Comparison of ENCODE assay signal across 25 cellular contexts in the genomic region with DNA sequence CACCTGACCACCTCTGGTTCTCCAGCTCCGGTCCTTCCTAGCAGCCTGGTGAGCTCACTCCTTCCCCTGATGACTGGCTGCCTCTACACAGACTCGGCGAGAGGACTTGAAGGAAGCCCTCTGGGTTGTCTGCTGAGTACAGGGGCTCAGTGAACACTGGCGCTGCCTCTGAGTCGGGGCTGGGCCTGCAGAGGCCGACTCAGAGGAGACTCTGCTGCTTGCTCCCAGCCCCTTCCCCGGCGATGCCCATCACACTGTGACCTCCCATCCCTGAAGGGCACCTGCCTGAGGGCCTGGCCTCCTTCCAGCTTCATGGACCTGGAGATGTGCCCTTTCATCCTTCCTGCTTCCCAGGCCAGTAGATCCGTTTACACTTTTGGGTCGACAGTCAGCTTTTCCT. TPM values are rescaled to one million over a fixed set of nuclear protein-coding genes. Genes with fewer than 3 reads are reported as not detected.
DNase-seq lines count a peak whose midpoint lies in the region; ATAC-seq, FAIRE-seq and TF ChIP-seq lines count a peak whose summit lies in the region.
"Had no signal": no experiment of that assay in that cellular context is flagged by ENCODE, and none has a peak within 500 bp of the region (broad histone marks: within the 10 kb centered on the region; RNA-seq: fewer than 3 reads in every experiment).

No MANE protein-coding gene starts in this region.

- H3K79me1 ChIP-seq in mesenchymal stem cell (replicated peaks; ENCODE audit: low read length, poor library complexity, severe bottlenecking): no peaks in the 10 kb centered on the region

- no peak overlapping the region for H3K4me2 ChIP-seq in mesenchymal stem cell (ENCODE audit: low read length, poor library complexity, severe bottlenecking)

- H3K4me1 ChIP-seq in mesenchymal stem cell (ENCODE audit: control insufficient read depth, insufficient read depth, low read depth, low read length): peaks cover 50% of the 10 kb centered on the region
- H3K4me1 ChIP-seq: ascending aorta had no signal

- WGBS in mesenchymal stem cell: 79% methylated on average over 10 of the region's 10 CpGs

- no peak overlapping the region for H3K18ac ChIP-seq in mesenchymal stem cell (ENCODE audit: low read depth in 1 of 2, low read length in 2 of 2)

- peak overlapping the region; percentile 1 for H2AK5ac ChIP-seq in mesenchymal stem cell (ENCODE audit: low read length, severe bottlenecking)

- ATAC-seq in WTC11 (no peak), HG02840 (IDR thresholded peaks at IDR 0.05; ENCODE audit: low FRiP score, unreplicated experiment) (no peak)

- TF ChIP-seq EP300 in Ishikawa (IDR thresholded peaks at IDR 0.05; ENCODE audit: borderline replicate concordance): no peak

- no peak overlapping the region for H2AFZ ChIP-seq in mesenchymal stem cell (ENCODE audit: low read depth, low read length)
- H2AFZ ChIP-seq: GM23248 had no signal

- no peak overlapping the region for H2BK15ac ChIP-seq in mesenchymal stem cell (ENCODE audit: low read depth, poor library complexity, severe bottlenecking)

- peaks cover 7% of the 10 kb centered on the region for H3K4me1 Mint-ChIP-seq in WTC11
- H3K4me1 Mint-ChIP-seq: activated B cell treated with CpG ODN at 0.5 μM for 24 hours had no signal

- no peak for FAIRE-seq in HTR-8/SVneo (lab: Jason Lieb, UNC)
- FAIRE-seq: G401.6, pancreas had no signal

- H3K4me3 ChIP-seq in mesenchymal stem cell (ENCODE audit: insufficient read depth in 1 of 2, low read depth in 1 of 2, low read length in 2 of 2): no peak overlapping the region
- H3K4me3 ChIP-seq: ascending aorta, GM23248, heart right ventricle, pancreas, stomach had no signal

- H3K36me3 Mint-ChIP-seq in WTC11: no peaks in the 10 kb centered on the region
- H3K36me3 Mint-ChIP-seq: activated naive CD8-positive, alpha-beta T cell; CD4-positive, alpha-beta memory T cell; type B pancreatic cell had no signal

- no peaks in the 10 kb centered on the region for H3K9me3 ChIP-seq in mesenchymal stem cell (ENCODE audit: control insufficient read depth, low read length)
- H3K9me3 ChIP-seq: ascending aorta, heart right ventricle, pancreas, stomach had no signal

- no peak overlapping the region for H2BK12ac ChIP-seq in mesenchymal stem cell (ENCODE audit: low read length in 2 of 2)

- H3K23ac ChIP-seq in mesenchymal stem cell (ENCODE audit: low read length in 2 of 2): no peak overlapping the region

- no peak for TF ChIP-seq CTCF in WTC11 (IDR thresholded peaks at IDR 0.05)

- TF ChIP-seq RAD21 in Ishikawa (IDR thresholded peaks at IDR 0.05; ENCODE audit: low read depth): no peak

- no peak overlapping the region for H3K4ac ChIP-seq in mesenchymal stem cell (ENCODE audit: low read depth in 1 of 2, low read length in 2 of 2)

- H3K27me3 Mint-ChIP-seq in WTC11 (ENCODE audit: low read depth): peaks cover 19% of the 10 kb centered on the region
- H3K27me3 Mint-ChIP-seq: activated naive CD8-positive, alpha-beta T cell; type B pancreatic cell had no signal

- no peaks in the 10 kb centered on the region for H3K9me3 Mint-ChIP-seq in WTC11
- H3K9me3 Mint-ChIP-seq: activated B cell treated with CpG ODN at 0.5 μM for 24 hours; CD4-positive, alpha-beta memory T cell; type B pancreatic cell had no signal

- H3K4me3 Mint-ChIP-seq in WTC11: no peak overlapping the region
- H3K4me3 Mint-ChIP-seq: activated B cell treated with CpG ODN at 0.5 μM for 24 hours; activated naive CD8-positive, alpha-beta T cell; CD4-positive, alpha-beta memory T cell had no signal

- POLR2A ChIA-PET in WTC11 (lab: Charles Lee): interaction anchor here (0.6 kb wide), 1 partner anchor 732 kb away, joined by 4 read pairs; no protein-coding TSS in a partner anchor

- H3K9ac ChIP-seq in mesenchymal stem cell (ENCODE audit: low read length): no peak overlapping the region
- H3K9ac ChIP-seq: GM23248 had no signal

- DNase-seq in WTC11 (ENCODE audit: low spot score) (no peak), mesenchymal stem cell (no peak), renal cortical epithelial cell (ENCODE audit: low read depth) (peak; percentile 31), NCI-H1436 (lab: John Stamatoyannopoulos, UW) (no peak), HTR-8/SVneo (ENCODE audit: insufficient read length, low spot score) (no peak)
- DNase-seq: activated B cell treated with CpG ODN at 0.5 μM for 24 hours; activated CD4-positive, alpha-beta T cell treated with anti-CD3 and anti-CD28 coated beads, Interleukin-2, amount 50 U/mL, for 4 hours; activated CD8-positive, alpha-beta memory T cell treated with anti-CD3 and anti-CD28 coated beads, Interleukin-2, amount 50 U/mL, for 4 hours; effector CD4-positive, alpha-beta T cell; GM23248; mammary epithelial cell; NCI-H1092 treated with DMSO at 0.1 percent for 48 hours; NCI-H1930; T-helper 9 cell had no signal

- H3K36me3 ChIP-seq in mesenchymal stem cell (ENCODE audit: control insufficient read depth in 1 of 2, insufficient read depth in 2 of 2, low read depth in 1 of 2, low read length in 2 of 2): peaks cover 0 to 2% of the 10 kb centered on the region in 2 experiments
- H3K36me3 ChIP-seq: pancreas had no signal

- H4K8ac ChIP-seq in mesenchymal stem cell (ENCODE audit: low read length): peak overlapping the region; percentile 9

- CTCF ChIA-PET in WTC11 (lab: Charles Lee): interaction anchor here (1.0 to 1.9 kb wide), 2 partner anchors 24 to 661 kb away, joined by 3 to 6 read pairs; no protein-coding TSS in a partner anchor

- no peak overlapping the region for H2BK120ac ChIP-seq in mesenchymal stem cell (ENCODE audit: low read depth, low read length)

- peaks cover 0 to 50% of the 10 kb centered on the region in 2 experiments for H3K27me3 ChIP-seq in mesenchymal stem cell (ENCODE audit: control insufficient read depth in 1 of 2, insufficient read depth in 1 of 2, low read length in 2 of 2)
- H3K27me3 ChIP-seq: ascending aorta had no signal

- peak overlapping the region; percentile 79; the same call in 1 of the 2 replicates for H3K27ac Mint-ChIP-seq in WTC11
- H3K27ac Mint-ChIP-seq: activated B cell treated with CpG ODN at 0.5 μM for 24 hours; activated naive CD8-positive, alpha-beta T cell had no signal

- no peak overlapping the region for H2BK5ac ChIP-seq in mesenchymal stem cell (ENCODE audit: low read depth, low read length, poor library complexity, severe bottlenecking)

- H3K14ac ChIP-seq in mesenchymal stem cell (ENCODE audit: low read length in 2 of 2): no peak overlapping the region

- H4K91ac ChIP-seq in mesenchymal stem cell (ENCODE audit: low read length): no peak overlapping the region

- H3K27ac ChIP-seq in mesenchymal stem cell (ENCODE audit: low read length, poor library complexity, severe bottlenecking): no peak overlapping the region
- H3K27ac ChIP-seq: ascending aorta, GM23248, heart right ventricle, pancreas, stomach had no signal

TF ChIP-seq in Ishikawa, 13 proteins besides CTCF, POLR2A, EP300 and RAD21:
- TF ChIP-seq ZBTB7A (IDR thresholded peaks at IDR 0.05; ENCODE audit: low read depth) (no peak), TCF12 (IDR thresholded peaks at IDR 0.05; ENCODE audit: low read depth) (0 out of 2 replicates have a peak, but pooled peaks have one; percentile 3)

TF ChIP-seq in WTC11, 78 proteins besides CTCF, POLR2A, EP300 and RAD21:
- TF ChIP-seq GRHL2 (CRISPR knock-in tag; IDR thresholded peaks at IDR 0.05; ENCODE audit: insufficient replicate concordance, severe bottlenecking) (no peak), RELA (CRISPR knock-in tag; IDR thresholded peaks at IDR 0.05; ENCODE audit: borderline replicate concordance) (no peak), ZNF532 (CRISPR knock-in tag; IDR thresholded peaks at IDR 0.05; ENCODE audit: borderline replicate concordance) (no peak), ZNF232 (CRISPR knock-in tag; IDR thresholded peaks at IDR 0.05) (no peak)

RNA-seq across cellular contexts. Expression of gene CRB2, which starts 22.0 kb away (rescaled TPM):
- total RNA-seq in WTC11 (2021) (1.8 to 3.5 TPM (median 2.4 TPM) in 3 replicates), renal cortical epithelial cell (0.17 and 0.65 TPM in 2 replicates)
- polyA plus RNA-seq in mesenchymal stem cell (2013, experiment 1 of 2): 0.11 TPM
- polyA plus RNA-seq in mesenchymal stem cell (2013, experiment 2 of 2): 0.10 TPM
- total RNA-seq: ascending aorta; CD4-positive, alpha-beta memory T cell; fibroblast of villous mesenchyme; GM23248; pancreas had no signal
- polyA plus RNA-seq: CD4-positive, alpha-beta memory T cell; GM23248; mammary epithelial cell had no signal
